8 cellular contexts compared by ENCODE assay signal in the genomic region with DNA sequence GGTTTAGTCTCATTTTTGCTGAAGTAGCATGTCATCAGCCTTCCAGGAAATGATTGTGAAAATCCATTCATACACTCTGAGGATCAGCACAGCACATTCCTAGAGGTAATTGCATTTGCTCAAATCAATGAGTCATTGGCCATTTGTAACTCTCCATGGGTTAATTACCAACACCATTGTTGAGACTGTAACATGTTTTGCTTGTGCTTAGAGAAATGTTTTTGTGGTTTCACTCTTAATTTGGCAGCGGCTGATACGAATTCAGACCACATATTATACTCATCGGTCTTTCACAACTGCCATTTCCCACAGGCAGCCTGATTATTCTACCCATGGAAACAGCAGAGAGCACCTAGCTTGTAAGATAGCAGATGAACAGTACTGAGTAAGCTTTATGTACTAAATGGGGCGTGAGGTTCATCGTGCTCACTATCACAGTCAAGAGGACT.
DNase-seq lines count a peak whose midpoint lies in the region; ATAC-seq, FAIRE-seq and TF ChIP-seq lines count a peak whose summit lies in the region.

No MANE protein-coding gene starts in this region.

- no peaks in the 10 kb centered on the region for H3K79me2 ChIP-seq in H1 (ENCODE audit: control insufficient read depth in 1 of 2, insufficient read depth in 2 of 2, low read length in 2 of 2)

- H2BK120ac ChIP-seq in H1 (replicated peaks; ENCODE audit: low read depth, low read length), result no peak overlapping the region

- H4K8ac ChIP-seq in H1 (ENCODE audit: extremely low read depth, insufficient read depth, low read length), result no peak overlapping the region

- TF ChIP-seq EP300 in H1 (IDR thresholded peaks at IDR 0.05; ENCODE audit: borderline replicate concordance in 1 of 2, low read depth in 2 of 2, low read length in 2 of 2), result no peak

- peak overlapping the region; percentile 59 for H3K27ac Mint-ChIP-seq in activated CD4-positive, alpha-beta T cell treated with anti-CD3 and anti-CD28 coated beads, Interleukin-2, amount 10 ng/mL, durations not matched to agents 24 days and 14 days
- H3K27ac Mint-ChIP-seq in CD14-positive monocyte, result no peak overlapping the region

- no peak overlapping the region for H3K9ac ChIP-seq in H1 (replicated peaks in 1 of 4; ENCODE audit: extremely low read depth in 1 of 4, low read depth in 3 of 4, low read length in 3 of 4)

- no peaks in the 10 kb centered on the region for H3K79me1 ChIP-seq in H1 (ENCODE audit: low read depth, low read length)

- H3K4me3 ChIP-seq in H1 (ENCODE audit: extremely low read depth in 1 of 4, insufficient read depth in 2 of 4, low read depth in 3 of 4, low read length in 4 of 4), result no peak overlapping the region

- H2BK12ac ChIP-seq in H1 (ENCODE audit: low read depth, low read length), result no peak overlapping the region

- no peaks in the 10 kb centered on the region for H3K23me2 ChIP-seq in H1 (ENCODE audit: low read depth, low read length)

- H4K20me1 ChIP-seq in H1 (replicated peaks in 1 of 2; ENCODE audit: control insufficient read depth in 1 of 2, insufficient read depth in 2 of 2, low read length in 2 of 2), result no peaks in the 10 kb centered on the region

- no peaks in the 10 kb centered on the region for H3K9me3 ChIP-seq in H1 (ENCODE audit: insufficient read depth in 2 of 2, low read depth in 1 of 2, low read length in 1 of 2)

- no peak overlapping the region for H3K23ac ChIP-seq in H1 (ENCODE audit: insufficient read length)

- no peak overlapping the region for H2AK5ac ChIP-seq in H1 (ENCODE audit: low read depth, low read length)

- no peaks in the 10 kb centered on the region for H3K36me3 Mint-ChIP-seq in activated CD4-positive, alpha-beta T cell treated with anti-CD3 and anti-CD28 coated beads, Interleukin-2, amount 10 ng/mL, durations not matched to agents 24 days and 14 days (ENCODE audit: low read depth)
- no peaks in the 10 kb centered on the region for H3K36me3 Mint-ChIP-seq in CD14-positive monocyte

- no peaks in the 10 kb centered on the region for H3K9me3 Mint-ChIP-seq in activated CD4-positive, alpha-beta T cell treated with anti-CD3 and anti-CD28 coated beads, Interleukin-2, amount 10 ng/mL, durations not matched to agents 24 days and 14 days
- no peaks in the 10 kb centered on the region for H3K9me3 Mint-ChIP-seq in CD14-positive monocyte

- H3K4me1 ChIP-seq in H1 (replicated peaks in 1 of 4; ENCODE audit: control insufficient read depth in 3 of 4, insufficient read depth in 4 of 4, low read length in 3 of 4), result peaks cover 0 to 4% (median 0%) of the 10 kb centered on the region in 4 experiments; a peak in 2 of 7 replicates

- H2BK5ac ChIP-seq in H1 (ENCODE audit: low read depth, low read length), result no peak overlapping the region

- H2BK20ac ChIP-seq in H1 (ENCODE audit: low read length), result no peak overlapping the region

- H2BK15ac ChIP-seq in H1 (ENCODE audit: low read length), result no peak overlapping the region

- TF ChIP-seq POLR2A in H1 (IDR thresholded peaks at IDR 0.05; ENCODE audit: control extremely low read depth in 1 of 2, low read depth in 2 of 2, low read length in 2 of 2), result no peak

- no peak overlapping the region for H4K91ac ChIP-seq in H1 (replicated peaks; ENCODE audit: insufficient read length, low read length)

- peak overlapping the region; percentile 47; the same call in 1 of the 2 replicates for H2AFZ ChIP-seq in H1 (ENCODE audit: low read length)

- H3K27me3 Mint-ChIP-seq in activated CD4-positive, alpha-beta T cell treated with anti-CD3 and anti-CD28 coated beads, Interleukin-2, amount 10 ng/mL, durations not matched to agents 24 days and 14 days, result peaks cover 15% of the 10 kb centered on the region
- H3K27me3 Mint-ChIP-seq in CD14-positive monocyte (ENCODE audit: low read depth in 3 of 3), result peaks cover 3 to 10% (median 5%) of the 10 kb centered on the region in 3 donors

- FAIRE-seq in H1 (lab: Jason Lieb, UNC), result no peak

- intact Hi-C loops in activated CD4-positive, alpha-beta T cell treated with anti-CD3 and anti-CD28 coated beads, Interleukin-2, amount 10 ng/mL, durations not matched to agents 24 days and 14 days (cut with micrococcal nuclease), result loop anchor here (2.0 to 10.0 kb wide), 5 partner anchors 48 to 526 kb away; no protein-coding TSS in a partner anchor
- intact Hi-C loops in CD14-positive monocyte (cut with micrococcal nuclease), result loop anchor here in 1 of 2 donors (10.0 kb wide), 1 partner anchor 466 kb away; no protein-coding TSS in a partner anchor

- no peak overlapping the region for H3K18ac ChIP-seq in H1 (ENCODE audit: extremely low read depth, low read length)

- peaks cover 0 to 1% (median 0%) of the 10 kb centered on the region in 4 experiments; a peak in 2 of 7 replicates for H3K27me3 ChIP-seq in H1 (replicated peaks in 1 of 4; ENCODE audit: control insufficient read depth in 3 of 4, extremely low read depth in 1 of 4, insufficient read depth in 3 of 4, low read length in 3 of 4)

- H4K5ac ChIP-seq in H1 (ENCODE audit: insufficient read length, low read depth, low read length), result no peak overlapping the region

- 92% methylated on average over 5 of the region's 5 CpGs; no CpG with 5 or more reads in 1 of the 2 experiments for WGBS in H1 (ENCODE audit: extremely low coverage in 1 of 2, insufficient coverage in 1 of 2, insufficient read length in 1 of 2, insufficient replicate concordance in 2 of 2, low coverage in 1 of 2, low lambda C conversion rate in 2 of 2, missing lambda C conversion rate in 1 of 2), 2 experiments

- H3K56ac ChIP-seq in H1 (replicated peaks; ENCODE audit: insufficient read length, low read depth, low read length), result no peak overlapping the region

- POLR2A ChIA-PET in H1 (lab: Charles Lee; ENCODE audit: partially characterized antibody), result no interaction called here

- no peak overlapping the region for H3K27ac ChIP-seq in H1 (ENCODE audit: low read depth, low read length)

- H3K14ac ChIP-seq in H1 (ENCODE audit: insufficient read length), result no peak overlapping the region

- H3K36me3 ChIP-seq in H1 (ENCODE audit: control insufficient read depth in 2 of 4, insufficient read depth in 4 of 4, low read length in 3 of 4), result no peaks in the 10 kb centered on the region

- no peak for DNase-seq in activated CD4-positive, alpha-beta T cell treated with anti-CD3 and anti-CD28 coated beads, Interleukin-2, amount 10 ng/mL, durations not matched to agents 24 days and 14 days
- no peak for DNase-seq in activated CD4-positive, alpha-beta T cell treated with anti-CD3 and anti-CD28 coated beads, Interleukin-2, amount 50 U/mL, for 1 hour
- DNase-seq in NCI-H2107 (lab: John Stamatoyannopoulos, UW), result peak; percentile 54
- no peak for DNase-seq in H1 (ENCODE audit: low read depth in 1 of 2, low spot score in 2 of 2)
- peak; percentile 34 for DNase-seq in retina
- no peak for DNase-seq in GDM1 (lab: John Stamatoyannopoulos, UW)
- no peak for DNase-seq in CD14-positive monocyte (ENCODE audit: low spot score)

- no peak overlapping the region for H3K4me3 Mint-ChIP-seq in activated CD4-positive, alpha-beta T cell treated with anti-CD3 and anti-CD28 coated beads, Interleukin-2, amount 10 ng/mL, durations not matched to agents 24 days and 14 days
- H3K4me3 Mint-ChIP-seq in CD14-positive monocyte, result no peak overlapping the region

- CTCF ChIA-PET in H1 (lab: Charles Lee; ENCODE audit: partially characterized antibody), result interaction anchor here (1.1 kb wide), 2 partner anchors 100 to 464 kb away, joined by 3 read pairs; no protein-coding TSS in a partner anchor

- no peak for TF ChIP-seq RAD21 in H1 (IDR thresholded peaks at IDR 0.05 in 1 of 2, conservative IDR thresholded peaks at IDR 0.05 in 1 of 2; ENCODE audit: low read depth in 2 of 2, low read length in 2 of 2)

- TF ChIP-seq CTCF in H1 (IDR thresholded peaks at IDR 0.05; ENCODE audit: control extremely low read depth in 1 of 3, insufficient read depth in 1 of 3, low read depth in 1 of 3, low read length in 3 of 3) (no peak), CD14-positive monocyte (IDR thresholded peaks at IDR 0.05) (no peak)

- no peak for ATAC-seq in HG02852 (IDR thresholded peaks at IDR 0.05; ENCODE audit: unreplicated experiment)

- H3K4me1 Mint-ChIP-seq in activated CD4-positive, alpha-beta T cell treated with anti-CD3 and anti-CD28 coated beads, Interleukin-2, amount 10 ng/mL, durations not matched to agents 24 days and 14 days, result peaks cover 14% of the 10 kb centered on the region
- no peaks in the 10 kb centered on the region for H3K4me1 Mint-ChIP-seq in CD14-positive monocyte

- H3K4me2 ChIP-seq in H1 (ENCODE audit: insufficient read depth in 1 of 2, low read depth in 2 of 2, low read length in 2 of 2), result no peak overlapping the region

- H3K4ac ChIP-seq in H1 (replicated peaks; ENCODE audit: insufficient read length, low read depth, low read length), result no peak overlapping the region

TF ChIP-seq in H1, 55 proteins besides CTCF, POLR2A, EP300 and RAD21:
- TF ChIP-seq JUND (IDR thresholded peaks at IDR 0.05; ENCODE audit: low read length) (peak; percentile 62; the same call in 1 of the 2 replicates), E2F6 (IDR thresholded peaks at IDR 0.05) (no peak)

Comparison
In these comparisons a context has a peak if more than half of its experiments do, and no peak if none do; other contexts are left out.
1. DNase-seq: peak in NCI-H2107 (single experiment) and retina (single experiment); none in activated CD4-positive, alpha-beta T cell treated with anti-CD3 and anti-CD28 coated beads, Interleukin-2, amount 10 ng/mL, durations not matched to agents 24 days and 14 days (single experiment), activated CD4-positive, alpha-beta T cell treated with anti-CD3 and anti-CD28 coated beads, Interleukin-2, amount 50 U/mL, for 1 hour (single experiment), H1 (0 of 2), GDM1 (single experiment) and CD14-positive monocyte (single experiment).